Comparison of ENCODE assay signal across 9 cellular contexts in the genomic region with DNA sequence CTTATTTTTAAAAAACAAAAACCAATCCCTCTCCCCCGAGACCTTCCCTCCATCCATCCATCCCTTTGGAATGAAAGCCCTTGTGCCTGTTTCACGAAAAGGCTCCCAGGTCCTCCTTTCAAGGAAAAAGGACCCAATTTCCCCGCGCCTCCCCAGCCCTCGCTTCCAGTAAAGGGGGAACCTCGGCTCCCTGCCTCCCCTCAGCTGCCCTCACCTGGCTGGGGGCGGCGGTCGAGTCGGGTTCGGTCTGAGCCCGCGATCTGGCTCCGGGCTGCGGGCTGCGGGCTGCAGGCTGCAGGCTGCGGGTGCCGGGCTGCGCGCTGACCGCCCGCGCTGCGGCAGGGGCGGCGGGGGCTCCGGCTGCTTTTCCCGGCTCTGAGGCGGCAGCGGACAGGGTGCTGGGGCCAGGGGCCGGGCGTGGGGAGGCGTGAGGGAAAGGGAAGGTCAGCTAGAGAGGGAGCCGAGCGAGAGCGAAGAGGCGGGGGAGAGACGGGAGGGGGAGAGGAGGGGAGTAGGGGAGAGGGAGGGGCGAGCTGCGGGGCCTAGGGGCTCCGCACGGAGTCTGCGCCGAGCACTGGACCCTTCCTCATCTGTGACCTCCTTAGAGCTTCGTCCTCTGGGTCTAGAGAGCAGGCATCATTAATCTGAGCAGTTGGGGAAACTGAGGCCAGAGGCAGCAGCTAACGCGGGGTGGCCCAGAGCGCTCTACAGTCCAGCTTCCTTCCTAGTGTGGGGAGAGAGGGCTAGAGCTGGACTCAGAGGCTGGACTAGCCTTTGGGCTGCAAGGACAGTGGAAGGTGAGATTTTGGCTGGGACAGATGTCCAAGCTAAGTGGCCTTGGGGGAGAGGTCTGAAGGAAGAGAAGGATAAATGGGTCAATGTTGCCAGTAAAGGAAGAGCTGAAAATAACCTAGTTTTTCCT. TPM values are rescaled to one million over a fixed set of nuclear protein-coding genes. Genes with fewer than 3 reads are reported as not detected.
A peak's percentile ranks its signal among the peaks of the same experiment; 100 is the strongest.
DNase-seq lines count a peak whose midpoint lies in the region; ATAC-seq and TF ChIP-seq lines count a peak whose summit lies in the region.
"Had no signal": no experiment of that assay in that cellular context is flagged by ENCODE, and none has a peak within 500 bp of the region (broad histone marks: within the 10 kb centered on the region; RNA-seq: fewer than 3 reads in every experiment).

A gene (minus strand): TSS at position 478 of the 922 bp plus-strand sequence. CDS start 3,601 bp downstream, outside the sequence.

- H3K9ac ChIP-seq in fibroblast of lung (ENCODE audit: insufficient read depth, low read length): no peak within 1 kb of the TSS

- no peaks in the 10 kb centered on the region for H4K20me1 ChIP-seq in fibroblast of lung (ENCODE audit: control insufficient read depth, extremely low read depth, insufficient read depth, low read length)

- no peaks in the 10 kb centered on the region for H3K36me3 ChIP-seq in CD8-positive, alpha-beta T cell (ENCODE audit: insufficient read depth, low read length)
- no peaks in the 10 kb centered on the region for H3K36me3 ChIP-seq in RWPE2 (ENCODE audit: low read depth)
- no peaks in the 10 kb centered on the region for H3K36me3 ChIP-seq in fibroblast of lung (ENCODE audit: control insufficient read depth, insufficient read depth, low read length)
- no peaks in the 10 kb centered on the region for H3K36me3 ChIP-seq in ovary
- no peaks in the 10 kb centered on the region for H3K36me3 ChIP-seq in HAP-1 (replicated peaks)
- H3K36me3 ChIP-seq: thyroid gland had no signal

- no peak for TF ChIP-seq POLR2A in ovary (IDR thresholded peaks at IDR 0.05)

- CTCF ChIA-PET in CD8-positive, alpha-beta T cell (lab: Charles Lee): interaction anchor here (0.6 kb wide), 1 partner anchor 23 kb away, joined by 3 read pairs; no protein-coding TSS in a partner anchor

- peaks cover 7% of the 10 kb centered on the region for H3K27me3 ChIP-seq in CD8-positive, alpha-beta T cell (ENCODE audit: insufficient read depth, low read length)
- H3K27me3 ChIP-seq in RWPE2 (ENCODE audit: insufficient read depth, poor library complexity, severe bottlenecking) (peaks cover 36% of the 10 kb centered on the region), fibroblast of lung (ENCODE audit: control insufficient read depth, insufficient read depth, low read length) (peaks cover 41% of the 10 kb centered on the region), ovary (no peaks in the 10 kb centered on the region), HAP-1 (ENCODE audit: low read depth) (peaks cover 4% of the 10 kb centered on the region; the same call in 1 of the 2 replicates)

- H3K4me3 ChIP-seq in CD8-positive, alpha-beta T cell (ENCODE audit: low read depth, low read length): no peak within 1 kb of the TSS
- H3K4me3 ChIP-seq in RWPE2 (ENCODE audit: severe bottlenecking) (peak within 1 kb of the TSS; percentile 17), fibroblast of lung (replicated peaks in 1 of 4; ENCODE audit: control extremely low read depth in 1 of 4, insufficient read depth in 1 of 4, low read depth in 3 of 4, low read length in 4 of 4) (peak within 1 kb of the TSS in 2 of 4 experiments; percentile 28 to 47), ovary (no peak within 1 kb of the TSS), HAP-1 (no peak within 1 kb of the TSS)

- H3K27me3 Mint-ChIP-seq in CD8-positive, alpha-beta T cell (ENCODE audit: low read depth): peaks cover 40% of the 10 kb centered on the region

- no peak within 1 kb of the TSS for H2AFZ ChIP-seq in fibroblast of lung (ENCODE audit: low read length)

- in situ Hi-C loops in HAP-1 (cut with MboI; ENCODE audit: low sequenced_read_pairs): no loop called here

- no peak within 1 kb of the TSS for H3K27ac ChIP-seq in CD8-positive, alpha-beta T cell (ENCODE audit: low read depth, low read length)
- H3K27ac ChIP-seq in RWPE2 (ENCODE audit: poor library complexity, severe bottlenecking): no peak within 1 kb of the TSS
- no peak within 1 kb of the TSS for H3K27ac ChIP-seq in fibroblast of lung (ENCODE audit: insufficient read depth, low read length)
- no peak within 1 kb of the TSS for H3K27ac ChIP-seq in ovary
- H3K27ac ChIP-seq: thyroid gland had no signal

- H3K4me1 ChIP-seq in CD8-positive, alpha-beta T cell (ENCODE audit: insufficient read depth, low read length): peaks cover 7% of the 10 kb centered on the region
- H3K4me1 ChIP-seq in RWPE2 (ENCODE audit: insufficient read depth, poor library complexity, severe bottlenecking) (no peaks in the 10 kb centered on the region), fibroblast of lung (ENCODE audit: control insufficient read depth, extremely low read depth, insufficient read depth, low read length) (no peaks in the 10 kb centered on the region), ovary (ENCODE audit: insufficient read depth) (peaks cover 4% of the 10 kb centered on the region), HAP-1 (no peaks in the 10 kb centered on the region)

- H3K36me3 Mint-ChIP-seq in CD8-positive, alpha-beta T cell: no peaks in the 10 kb centered on the region

- H3K9me3 ChIP-seq in CD8-positive, alpha-beta T cell (ENCODE audit: low read length): no peaks in the 10 kb centered on the region
- H3K9me3 ChIP-seq in RWPE2 (ENCODE audit: severe bottlenecking) (no peaks in the 10 kb centered on the region), fibroblast of lung (ENCODE audit: control insufficient read depth, insufficient read depth, low read depth, low read length) (no peaks in the 10 kb centered on the region), ovary (no peaks in the 10 kb centered on the region), HAP-1 (no peaks in the 10 kb centered on the region)
- H3K9me3 ChIP-seq: thyroid gland had no signal

- TF ChIP-seq CTCF in CD8-positive, alpha-beta T cell (IDR thresholded peaks at IDR 0.05): no peak
- TF ChIP-seq CTCF in RWPE2 (IDR thresholded peaks at IDR 0.05; ENCODE audit: poor library complexity, severe bottlenecking): no peak
- TF ChIP-seq CTCF in fibroblast of lung (conservative IDR thresholded peaks at IDR 0.05 in 1 of 2, IDR thresholded peaks at IDR 0.05 in 1 of 2; ENCODE audit: low read depth in 1 of 2, low read length in 2 of 2): no peak
- TF ChIP-seq CTCF in ovary (IDR thresholded peaks at IDR 0.05): no peak

- H3K4me1 Mint-ChIP-seq in CD8-positive, alpha-beta T cell (ENCODE audit: low read depth): peaks cover 6% of the 10 kb centered on the region

- intact Hi-C loops in CD8-positive, alpha-beta T cell (cut with DNase I, micrococcal nuclease): no loop called here
- intact Hi-C loops in ovary (cut with DNase I): no loop called here

- ATAC-seq in CD8-positive, alpha-beta T cell: no peak
- ATAC-seq in RWPE2 (ENCODE audit: low read depth): peak; percentile 43; the same call in 2 of the 3 replicates

- peak within 1 kb of the TSS; percentile 18 for H3K4me3 Mint-ChIP-seq in CD8-positive, alpha-beta T cell

- POLR2A ChIA-PET in CD8-positive, alpha-beta T cell (lab: Charles Lee): interaction anchor here (0.6 kb wide), 1 partner anchor 22 kb away, joined by 3 read pairs; no protein-coding TSS in a partner anchor

- H3K79me2 ChIP-seq in fibroblast of lung (ENCODE audit: control insufficient read depth, insufficient read depth, low read length): no peaks in the 10 kb centered on the region

- WGBS in ovary, 3 donors: 1 to 2% (median 1%) methylated on average over 29 to 48 of the region's 48 CpGs

- no peak within 1 kb of the TSS for H3K27ac Mint-ChIP-seq in CD8-positive, alpha-beta T cell

- DNase-seq in CD8-positive, alpha-beta T cell: no peak
- DNase-seq in RWPE2 (ENCODE audit: low spot score) (no peak), fibroblast of lung (ENCODE audit: low read depth in 2 of 2) (no peak), ovary (no peak), HAP-1 (ENCODE audit: low spot score in 2 of 2) (no peak), H4 (ENCODE audit: low spot score) (no peak), T-helper 9 cell (no peak), SKM-1 (lab: John Stamatoyannopoulos, UW; ENCODE audit: unreplicated experiment) (no peak)

- no peak for TF ChIP-seq EP300 in ovary (IDR thresholded peaks at IDR 0.05)

- peak within 1 kb of the TSS; percentile 40 for H3K4me2 ChIP-seq in fibroblast of lung (ENCODE audit: extremely low read depth, insufficient read depth, low read length)

- no peaks in the 10 kb centered on the region for H3K9me3 Mint-ChIP-seq in CD8-positive, alpha-beta T cell

RNA-seq across cellular contexts. Expression of the gene that starts here (rescaled TPM):
- total RNA-seq in CD8-positive, alpha-beta T cell: under 1 TPM in 1 of 2 experiments, not detected in 1; 0.46 TPM
- under 0.01 TPM in 2 replicates for total RNA-seq in fibroblast of lung
- 0.03 TPM in 1 of 2 replicates, not detected in the other for polyA plus RNA-seq in fibroblast of lung
- polyA plus RNA-seq in fibroblast of lung (2012): 0.46 TPM in 1 of 2 replicates, not detected in the other
- polyA minus RNA-seq in fibroblast of lung (ENCODE audit: low replicate concordance): not detected in 2 replicates
- 10 to 100 TPM in 6 of 7 donors, 1 to 10 TPM in 1; 9.1 to 29.6 (median 14.8) TPM for total RNA-seq in ovary
- polyA plus RNA-seq in ovary: 10 to 100 TPM in 1 of 2 donors, not detected in 1; 22.2 TPM
- total RNA-seq in H4 (2014; rRNA removed; shearing (Covaris generic)): not detected in 2 replicates

Comparison
In these comparisons a context has a peak if more than half of its experiments do, and no peak if none do; other contexts are left out.
1. RNA of the gene that starts here (total RNA-seq): 9.1 to 29.6 TPM in ovary; 0.46 TPM in CD8-positive, alpha-beta T cell, under 0.01 TPM in fibroblast of lung and not detected in H4; every median in the first group is over 4 times any median in the second.